8 cellular contexts compared by ENCODE assay signal in the genomic region with DNA sequence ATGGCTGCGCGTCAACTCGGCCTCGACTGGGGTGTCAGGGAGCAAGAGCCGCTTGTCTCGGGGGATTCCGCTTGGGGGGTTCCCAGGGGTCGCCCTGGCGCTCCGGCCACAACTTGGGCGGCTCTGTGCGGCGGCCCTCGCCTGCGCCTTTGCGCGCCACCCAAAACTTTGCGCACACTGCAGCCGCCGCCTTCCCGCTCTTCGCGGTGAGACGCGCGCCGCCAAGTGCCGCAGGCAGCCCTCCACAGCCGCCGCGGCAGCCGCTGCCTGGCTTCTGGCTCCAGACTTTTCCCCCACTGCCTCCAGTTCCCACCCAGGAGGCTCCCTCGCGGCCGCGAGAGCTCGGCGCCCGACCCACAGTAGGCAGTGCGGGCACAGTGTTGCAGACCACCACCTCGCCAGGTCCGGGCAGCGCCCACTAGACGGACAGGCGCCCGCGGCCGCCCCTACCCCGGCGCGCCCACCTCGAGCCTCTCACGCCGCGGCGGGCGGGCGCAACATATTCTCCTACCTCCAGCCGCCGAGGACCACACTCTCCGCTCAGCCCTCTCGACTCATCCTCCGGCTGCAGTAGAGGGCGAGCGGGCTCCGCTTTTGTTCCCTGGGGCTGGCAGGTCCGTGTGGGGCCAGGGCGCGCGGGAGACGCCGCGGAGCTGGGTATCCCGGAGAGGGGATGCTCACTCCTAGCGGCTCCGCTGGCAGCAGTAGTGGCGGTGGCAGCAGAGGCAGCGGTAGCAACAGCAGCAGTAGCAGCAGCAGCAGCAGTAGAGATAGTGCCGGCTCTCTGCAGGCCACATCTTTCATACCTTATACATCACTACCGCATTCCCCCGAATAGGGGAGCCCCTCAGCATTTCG.
DNase-seq lines count a peak whose midpoint lies in the region; FAIRE-seq and TF ChIP-seq lines count a peak whose summit lies in the region.

No MANE protein-coding gene starts in this region.

- no peak overlapping the region for H3K9ac ChIP-seq in endothelial cell of umbilical vein (replicated peaks; ENCODE audit: extremely low read depth, insufficient read depth, low read length)

- peak overlapping the region; percentile 47 for H3K4me3 ChIP-seq in AG09309 (ENCODE audit: control insufficient read depth, low read depth, low read length)
- no peak overlapping the region for H3K4me3 ChIP-seq in endothelial cell of umbilical vein (replicated peaks in 1 of 3; ENCODE audit: insufficient read depth in 1 of 3, low read depth in 1 of 3, low read length in 3 of 3)
- H3K4me3 ChIP-seq in mesodermal cell (ENCODE audit: extremely low read depth, insufficient read depth, low read length, poor library complexity, severe bottlenecking) = peak overlapping the region; percentile 46
- H3K4me3 ChIP-seq in uterus = peak overlapping the region; percentile 15 to 27

- H4K20me1 ChIP-seq in endothelial cell of umbilical vein (replicated peaks; ENCODE audit: control insufficient read depth, extremely low read depth, insufficient read depth, low read length) = no peaks in the 10 kb centered on the region

- H3K9me1 ChIP-seq in endothelial cell of umbilical vein (replicated peaks; ENCODE audit: control insufficient read depth, extremely low read depth, insufficient read depth, low read length) = no peaks in the 10 kb centered on the region

- CTCF ChIA-PET in endothelial cell of umbilical vein (lab: Charles Lee) = no interaction called here

- no TSS peak for BruUV-seq in endothelial cell of umbilical vein (replicated peaks; lab: Mats Ljungman, UMichigan)

- H3K36me3 ChIP-seq in endothelial cell of umbilical vein (ENCODE audit: control insufficient read depth in 2 of 2, extremely low read depth in 1 of 2, insufficient read depth in 2 of 2, low read length in 2 of 2) (no peaks in the 10 kb centered on the region), mesodermal cell (ENCODE audit: control insufficient read depth, insufficient read depth, low read length) (no peaks in the 10 kb centered on the region), uterus (no peaks in the 10 kb centered on the region)

- no peak for FAIRE-seq in endothelial cell of umbilical vein (lab: Jason Lieb, UNC)
- no peak for FAIRE-seq in H54 (lab: Jason Lieb, UNC)

- dilution Hi-C loops in endothelial cell of umbilical vein (cut with MboI; ENCODE audit: extremely low pct_ligation_motif_present, low sequenced_read_pairs) = no loop called here

- peak; percentile 8 for DNase-seq in AG09309 (ENCODE audit: low read depth)
- DNase-seq in GM20000 (ENCODE audit: low spot score) = peak; percentile 58
- peak; percentile 11 for DNase-seq in endothelial cell of umbilical vein (ENCODE audit: low read depth, low spot score)
- peak; percentile 13 to 20 for DNase-seq in uterus
- DNase-seq in H54 (ENCODE audit: insufficient read length, low spot score) = no peak
- no peak for DNase-seq in foreskin melanocyte

- intact Hi-C loops in endothelial cell of umbilical vein (cut with micrococcal nuclease) = loop anchor here (2.0 to 10.0 kb wide), 3 partner anchors 185 to 402 kb away; partner anchors contain the start of gene OMA1
- intact Hi-C loops in uterus (cut with DNase I; ENCODE audit: low total_unique reads) = no loop called here

- 0 to 1% methylated on average over 49 to 73 of the region's 82 CpGs for WGBS in mesodermal cell (ENCODE audit: insufficient coverage in 2 of 2), 2 experiments

- no peaks in the 10 kb centered on the region for H3K4me1 ChIP-seq in endothelial cell of umbilical vein (ENCODE audit: control insufficient read depth, extremely low read depth, insufficient read depth, low read length)
- peaks cover 12% of the 10 kb centered on the region for H3K4me1 ChIP-seq in mesodermal cell (ENCODE audit: control insufficient read depth, insufficient read depth, low read length, poor library complexity, severe bottlenecking)
- peaks cover 0 to 14% of the 10 kb centered on the region in 2 donors for H3K4me1 ChIP-seq in uterus

- no peak overlapping the region for H3K4me2 ChIP-seq in endothelial cell of umbilical vein (ENCODE audit: insufficient read depth, low read length)

- peaks cover 16 to 21% of the 10 kb centered on the region in 2 experiments for H3K27me3 ChIP-seq in endothelial cell of umbilical vein (ENCODE audit: control insufficient read depth in 2 of 2, insufficient read depth in 2 of 2, low read length in 2 of 2)
- no peaks in the 10 kb centered on the region for H3K27me3 ChIP-seq in uterus

- TF ChIP-seq POLR2A in endothelial cell of umbilical vein (IDR thresholded peaks at IDR 0.05; ENCODE audit: low read depth, low read length) (no peak), uterus (IDR thresholded peaks at IDR 0.05) (no peak), H54 (IDR thresholded peaks at IDR 0.05; ENCODE audit: low read depth, low read length) (no peak)

- POLR2A ChIA-PET in endothelial cell of umbilical vein (lab: Charles Lee) = no interaction called here

- H3K27ac ChIP-seq in endothelial cell of umbilical vein (ENCODE audit: insufficient read depth, low read depth, low read length) = no peak overlapping the region
- H3K27ac ChIP-seq in mesodermal cell (ENCODE audit: low read depth, low read length, severe bottlenecking) = no peak overlapping the region
- H3K27ac ChIP-seq in uterus = no peak overlapping the region

- TF ChIP-seq CTCF in AG09309 (IDR thresholded peaks at IDR 0.05; ENCODE audit: control insufficient read depth, insufficient read depth, low read depth, low read length, missing control alignments) = peak; percentile 13
- TF ChIP-seq CTCF in GM20000 (IDR thresholded peaks at IDR 0.05; ENCODE audit: extremely low read depth, missing control alignments) = no peak
- TF ChIP-seq CTCF in endothelial cell of umbilical vein (IDR thresholded peaks at IDR 0.05; ENCODE audit: extremely low read depth in 1 of 2, insufficient read depth in 1 of 2, low read depth in 1 of 2, low read length in 2 of 2) = no peak
- no peak for TF ChIP-seq CTCF in uterus (IDR thresholded peaks at IDR 0.05)

- no peak overlapping the region for H2AFZ ChIP-seq in endothelial cell of umbilical vein (ENCODE audit: low read depth, low read length)

- no peaks in the 10 kb centered on the region for H3K9me3 ChIP-seq in endothelial cell of umbilical vein (replicated peaks; ENCODE audit: control insufficient read depth, insufficient read depth, low read length)
- H3K9me3 ChIP-seq in mesodermal cell (ENCODE audit: control insufficient read depth, low read length) = no peaks in the 10 kb centered on the region
- no peaks in the 10 kb centered on the region for H3K9me3 ChIP-seq in uterus

- H3K79me2 ChIP-seq in endothelial cell of umbilical vein (ENCODE audit: control insufficient read depth, insufficient read depth, low read length) = no peaks in the 10 kb centered on the region

TF ChIP-seq in PFSK-1, 5 proteins besides CTCF, POLR2A, EP300 and RAD21 (continues in another document):
- TF ChIP-seq, protein P1, sequence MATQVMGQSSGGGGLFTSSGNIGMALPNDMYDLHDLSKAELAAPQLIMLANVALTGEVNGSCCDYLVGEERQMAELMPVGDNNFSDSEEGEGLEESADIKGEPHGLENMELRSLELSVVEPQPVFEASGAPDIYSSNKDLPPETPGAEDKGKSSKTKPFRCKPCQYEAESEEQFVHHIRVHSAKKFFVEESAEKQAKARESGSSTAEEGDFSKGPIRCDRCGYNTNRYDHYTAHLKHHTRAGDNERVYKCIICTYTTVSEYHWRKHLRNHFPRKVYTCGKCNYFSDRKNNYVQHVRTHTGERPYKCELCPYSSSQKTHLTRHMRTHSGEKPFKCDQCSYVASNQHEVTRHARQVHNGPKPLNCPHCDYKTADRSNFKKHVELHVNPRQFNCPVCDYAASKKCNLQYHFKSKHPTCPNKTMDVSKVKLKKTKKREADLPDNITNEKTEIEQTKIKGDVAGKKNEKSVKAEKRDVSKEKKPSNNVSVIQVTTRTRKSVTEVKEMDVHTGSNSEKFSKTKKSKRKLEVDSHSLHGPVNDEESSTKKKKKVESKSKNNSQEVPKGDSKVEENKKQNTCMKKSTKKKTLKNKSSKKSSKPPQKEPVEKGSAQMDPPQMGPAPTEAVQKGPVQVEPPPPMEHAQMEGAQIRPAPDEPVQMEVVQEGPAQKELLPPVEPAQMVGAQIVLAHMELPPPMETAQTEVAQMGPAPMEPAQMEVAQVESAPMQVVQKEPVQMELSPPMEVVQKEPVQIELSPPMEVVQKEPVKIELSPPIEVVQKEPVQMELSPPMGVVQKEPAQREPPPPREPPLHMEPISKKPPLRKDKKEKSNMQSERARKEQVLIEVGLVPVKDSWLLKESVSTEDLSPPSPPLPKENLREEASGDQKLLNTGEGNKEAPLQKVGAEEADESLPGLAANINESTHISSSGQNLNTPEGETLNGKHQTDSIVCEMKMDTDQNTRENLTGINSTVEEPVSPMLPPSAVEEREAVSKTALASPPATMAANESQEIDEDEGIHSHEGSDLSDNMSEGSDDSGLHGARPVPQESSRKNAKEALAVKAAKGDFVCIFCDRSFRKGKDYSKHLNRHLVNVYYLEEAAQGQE (IDR thresholded peaks at IDR 0.05; ENCODE audit: insufficient read depth in 1 of 2, low read depth in 2 of 2, low read length in 2 of 2) = peak in 1 of 2 experiments; percentile 34; a peak in 1 of 4 replicates

TF ChIP-seq in endothelial cell of umbilical vein, 7 proteins besides CTCF, POLR2A, EP300 and RAD21:
- no peak for TF ChIP-seq MYC (IDR thresholded peaks at IDR 0.05; ENCODE audit: low read depth, low read length)
- peak; percentile 65 for TF ChIP-seq EZH2 (IDR thresholded peaks at IDR 0.05; ENCODE audit: borderline replicate concordance, low read depth, low read length, severe bottlenecking)
TF ChIP-seq in endothelial cell of umbilical vein: peak in this region for 1.

Comparison
In these comparisons a context has a peak if more than half of its experiments do, and no peak if none do; other contexts are left out.
1. DNase-seq: peak in AG09309 (single experiment), GM20000 (single experiment), endothelial cell of umbilical vein (single experiment) and uterus (2 of 2); none in H54 (single experiment) and foreskin melanocyte (single experiment).
2. H3K4me3 ChIP-seq: peak in AG09309 (single experiment), mesodermal cell (single experiment) and uterus (2 of 2); none in endothelial cell of umbilical vein (0 of 3).